ENCODE assay signal across 23 cellular contexts in the genomic region with DNA sequence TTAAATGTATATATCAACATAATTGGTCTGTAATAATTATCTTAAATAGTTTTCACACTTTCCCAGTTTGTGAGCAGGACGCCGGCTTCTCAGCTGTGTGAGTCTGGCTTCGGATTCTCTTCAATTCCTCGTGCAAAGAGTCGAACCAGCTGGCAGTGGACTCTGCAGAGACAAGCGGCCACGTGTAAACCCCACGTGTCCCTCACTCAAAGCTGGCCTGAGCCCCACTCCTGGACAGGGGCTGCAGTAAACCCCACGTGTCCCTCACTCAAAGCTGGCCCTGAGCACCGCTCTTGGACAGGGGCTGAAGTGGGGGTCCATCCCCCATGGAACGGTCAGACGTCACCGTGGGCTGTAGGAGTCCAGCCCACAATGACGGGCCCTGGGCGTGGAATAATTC.
"Had no signal": no experiment of that assay in that cellular context is flagged by ENCODE, and none has a peak within 500 bp of the region (broad histone marks: within the 10 kb centered on the region; RNA-seq: fewer than 3 reads in every experiment).

No MANE protein-coding gene starts in this region.

- H3K27me3 ChIP-seq: colonic mucosa, right lobe of liver, uterus had no signal

- DNase-seq: activated B cell treated with CpG ODN at 0.5 μM for 24 hours; activated naive CD4-positive, alpha-beta T cell; activated T-cell treated with anti-CD3 and anti-CD28 coated beads for 4 hours; activated T-cell treated with anti-CD3 and anti-CD28 coated beads, Interleukin-2, amount 50 U/mL, for 72 hours; cerebellar nuclear complex; colonic mucosa; effector CD8-positive, alpha-beta T cell; hypothalamus; lower lobe of right lung; mesendoderm; posterior cingulate gyrus; stimulated activated CD4-positive, alpha-beta T cell treated with anti-CD3 and anti-CD28 coated beads, Interleukin-12 subunit alpha, Interleukin-12 subunit beta, amount 100 ng/mL, for 4 hours; stimulated activated CD4-positive, alpha-beta T cell treated with anti-CD3 and anti-CD28 coated beads, Interleukin-4, amount 100 ng/mL, for 1 hour; substantia nigra; uterus had no signal

- H3K27me3 Mint-ChIP-seq: activated B cell treated with CpG ODN at 0.5 μM for 24 hours; natural killer cell treated with Interleukin-12 subunit alpha and Interleukin-12 subunit beta and Interleukin-15 and Interleukin-18, amount 100 ng/mL, for 72 hours; stimulated activated naive CD8-positive, alpha-beta T cell treated with anti-CD3 and anti-CD28 coated beads, Interleukin-15, Interleukin-2, amounts not matched to agents 100 ng/mL and 50 ng/mL, for 24 hours; type B pancreatic cell had no signal

- ATAC-seq: activated naive CD4-positive, alpha-beta T cell treated with anti-CD3 and anti-CD28 coated beads, Interleukin-2, amount 50 U/mL, for 72 hours; activated T-cell treated with anti-CD3 and anti-CD28 coated beads, Interleukin-2, amount 50 U/mL, for 72 hours; natural killer cell treated with Interleukin-12 subunit alpha and Interleukin-12 subunit beta and Interleukin-15 and Interleukin-18, amount 100 ng/mL, for 72 hours; right lobe of liver had no signal

- FAIRE-seq: bronchial epithelial cell, frontal cortex had no signal

- H3K27ac ChIP-seq: right lobe of liver, uterus had no signal

- H3K4me1 ChIP-seq: uterus had no signal

- H3K36me3 ChIP-seq: uterus had no signal

- H3K4me3 Mint-ChIP-seq: activated B cell treated with CpG ODN at 0.5 μM for 24 hours; activated T-cell treated with anti-CD3 and anti-CD28 coated beads, Interleukin-2, amount 50 U/mL, for 72 hours; natural killer cell treated with Interleukin-12 subunit alpha and Interleukin-12 subunit beta and Interleukin-15 and Interleukin-18, amount 100 ng/mL, for 72 hours; stimulated activated naive CD8-positive, alpha-beta T cell treated with anti-CD3 and anti-CD28 coated beads, Interleukin-15, Interleukin-2, amounts not matched to agents 100 ng/mL and 50 ng/mL, for 24 hours; type B pancreatic cell had no signal

- H3K27ac Mint-ChIP-seq: activated B cell treated with CpG ODN at 0.5 μM for 24 hours; stimulated activated naive CD8-positive, alpha-beta T cell treated with anti-CD3 and anti-CD28 coated beads, Interleukin-15, Interleukin-2, amounts not matched to agents 100 ng/mL and 50 ng/mL, for 24 hours; type B pancreatic cell had no signal

- H3K9me3 ChIP-seq: colonic mucosa, lower lobe of right lung, right lobe of liver, uterus had no signal

- H3K36me3 Mint-ChIP-seq: natural killer cell treated with Interleukin-12 subunit alpha and Interleukin-12 subunit beta and Interleukin-15 and Interleukin-18, amount 100 ng/mL, for 72 hours had no signal

- H3K9me3 Mint-ChIP-seq: activated B cell treated with CpG ODN at 0.5 μM for 24 hours; activated naive CD4-positive, alpha-beta T cell treated with anti-CD3 and anti-CD28 coated beads, Interleukin-2, amount 50 U/mL, for 72 hours; activated T-cell treated with anti-CD3 and anti-CD28 coated beads, Interleukin-2, amount 50 U/mL, for 72 hours; natural killer cell treated with Interleukin-12 subunit alpha and Interleukin-12 subunit beta and Interleukin-15 and Interleukin-18, amount 100 ng/mL, for 72 hours; stimulated activated naive CD8-positive, alpha-beta T cell treated with anti-CD3 and anti-CD28 coated beads, Interleukin-15, Interleukin-2, amounts not matched to agents 100 ng/mL and 50 ng/mL, for 24 hours; type B pancreatic cell had no signal

- H3K4me3 ChIP-seq: colonic mucosa, lower lobe of right lung, right lobe of liver, skin epidermis, uterus had no signal
